28 cellular contexts compared by ENCODE assay signal in the genomic region with DNA sequence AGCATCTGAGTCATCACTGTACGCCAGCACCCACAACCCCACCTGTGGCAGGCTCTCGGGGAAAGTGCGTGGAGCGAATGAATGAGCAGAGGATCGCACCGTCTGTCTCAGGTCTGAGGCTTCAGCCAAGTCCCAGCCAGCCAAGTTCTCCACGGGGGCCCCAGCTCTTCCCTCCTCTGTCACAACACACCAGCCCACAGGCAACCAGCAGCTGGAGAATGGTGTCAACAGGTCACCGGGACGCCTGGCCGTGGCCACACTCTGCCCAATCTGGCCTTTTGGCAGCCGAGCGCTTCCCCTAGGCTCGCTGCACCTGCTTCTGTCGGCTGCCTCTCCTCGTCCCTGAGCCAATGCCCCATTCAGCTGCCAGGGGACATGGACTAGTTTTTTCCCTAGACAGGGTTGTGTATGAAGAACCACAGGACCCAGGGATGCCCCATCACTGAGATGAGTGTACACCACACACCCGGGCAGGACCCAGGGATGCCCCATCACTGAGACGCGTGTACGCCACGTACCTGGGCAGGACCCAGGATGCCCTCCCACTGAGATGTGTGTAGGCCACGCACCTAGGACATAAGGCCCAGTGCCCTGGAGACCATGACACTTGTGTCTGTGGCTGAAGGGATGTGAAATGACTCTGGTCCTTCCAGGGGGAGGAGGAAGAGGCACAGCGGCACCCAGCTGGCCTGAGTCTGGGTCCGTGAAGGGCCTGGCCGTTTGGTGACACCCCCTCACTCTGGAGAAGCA. TPM values are rescaled to one million over a fixed set of nuclear protein-coding genes. Genes with fewer than 3 reads are reported as not detected.
DNase-seq lines count a peak whose midpoint lies in the region; ATAC-seq and TF ChIP-seq lines count a peak whose summit lies in the region.
"Had no signal": no experiment of that assay in that cellular context is flagged by ENCODE, and none has a peak within 500 bp of the region (broad histone marks: within the 10 kb centered on the region; RNA-seq: fewer than 3 reads in every experiment).

No MANE protein-coding gene starts in this region.

- CTCF ChIA-PET in Panc1 (lab: Charles Lee), result no interaction called here

- no peaks in the 10 kb centered on the region for H3K36me3 ChIP-seq in Panc1 (ENCODE audit: control insufficient read depth, insufficient read depth, low read length)
- no peaks in the 10 kb centered on the region for H3K36me3 ChIP-seq in adrenal gland (replicated peaks in 1 of 2)
- H3K36me3 ChIP-seq: ascending aorta, cardiac muscle cell, SJSA1 had no signal

- intact Hi-C loops in Panc1 (cut with micrococcal nuclease; ENCODE audit: unreplicated experiment), result no loop called here
- intact Hi-C loops in adrenal gland (cut with DNase I), result no loop called here

- no peak overlapping the region for H3K4me3 Mint-ChIP-seq in nephron progenitor cell
- H3K4me3 Mint-ChIP-seq: activated CD4-positive, alpha-beta T cell treated with anti-CD3 and anti-CD28 coated beads, Interleukin-2, amount 10 ng/mL, durations not matched to agents 7 days and 5 days; activated naive CD8-positive, alpha-beta T cell treated with anti-CD3 and anti-CD28 coated beads, Interleukin-2, amount 10 ng/mL, durations not matched to agents 7 days and 5 days; immature natural killer cell had no signal

- TF ChIP-seq CTCF in Panc1 (IDR thresholded peaks at IDR 0.05) (no peak), nephron progenitor cell (IDR thresholded peaks at IDR 0.05) (no peak), adrenal gland (IDR thresholded peaks at IDR 0.05) (no peak)

- H3K27me3 ChIP-seq in Panc1 (ENCODE audit: control insufficient read depth, insufficient read depth, low read length) (no peaks in the 10 kb centered on the region), adrenal gland (no peaks in the 10 kb centered on the region)
- H3K27me3 ChIP-seq: ascending aorta, cardiac muscle cell, SJSA1 had no signal

- ATAC-seq in Panc1, result peak; percentile 28; the same call in 1 of the 2 replicates
- ATAC-seq: left lobe of liver, sciatic nerve had no signal

- TF ChIP-seq POLR2A in adrenal gland (IDR thresholded peaks at IDR 0.05), result no peak

- H3K9me3 Mint-ChIP-seq in nephron progenitor cell, result peaks cover 4% of the 10 kb centered on the region
- H3K9me3 Mint-ChIP-seq: activated CD4-positive, alpha-beta T cell treated with anti-CD3 and anti-CD28 coated beads, Interleukin-2, amount 10 ng/mL, durations not matched to agents 7 days and 5 days; activated naive CD8-positive, alpha-beta T cell treated with anti-CD3 and anti-CD28 coated beads, Interleukin-2, amount 10 ng/mL, durations not matched to agents 7 days and 5 days had no signal

- no peak overlapping the region for H3K4me3 ChIP-seq in Panc1 (ENCODE audit: low read depth in 2 of 2, low read length in 2 of 2)
- H3K4me3 ChIP-seq in adrenal gland, result no peak overlapping the region
- H3K4me3 ChIP-seq: ascending aorta, cardiac muscle cell, SJSA1 had no signal

- peaks cover 28% of the 10 kb centered on the region for H3K36me3 Mint-ChIP-seq in nephron progenitor cell (ENCODE audit: low read depth)
- H3K36me3 Mint-ChIP-seq: activated naive CD8-positive, alpha-beta T cell treated with anti-CD3 and anti-CD28 coated beads, Interleukin-2, amount 10 ng/mL, durations not matched to agents 7 days and 5 days had no signal

- POLR2A ChIA-PET in Panc1 (lab: Charles Lee), result no interaction called here

- 75 to 87% (median 84%) methylated on average over 14 to 24 of the region's 24 CpGs for WGBS in adrenal gland, 4 donors

- H3K9me3 ChIP-seq in Panc1 (ENCODE audit: control insufficient read depth, insufficient read depth, low read depth, low read length), result no peaks in the 10 kb centered on the region
- no peaks in the 10 kb centered on the region for H3K9me3 ChIP-seq in adrenal gland (replicated peaks in 1 of 3)
- H3K9me3 ChIP-seq: ascending aorta, Caco-2, SJSA1 had no signal

- in situ Hi-C loops in Panc1 (cut with HindIII; ENCODE audit: low pct_unique_long_range_greater_than_20kb, low sequenced_read_pairs), result no loop called here

- H3K27ac ChIP-seq in Panc1 (ENCODE audit: low read length) (no peak overlapping the region), adrenal gland (no peak overlapping the region)
- H3K27ac ChIP-seq: 22Rv1, cardiac muscle cell, HL-60, SJSA1 had no signal

- H3K27ac Mint-ChIP-seq in nephron progenitor cell, result peak overlapping the region; percentile 54
- H3K27ac Mint-ChIP-seq: activated CD4-positive, alpha-beta T cell treated with anti-CD3 and anti-CD28 coated beads, Interleukin-2, amount 10 ng/mL, durations not matched to agents 7 days and 5 days; activated naive CD8-positive, alpha-beta T cell treated with anti-CD3 and anti-CD28 coated beads, Interleukin-2, amount 10 ng/mL, durations not matched to agents 7 days and 5 days had no signal

- H3K4me1 Mint-ChIP-seq in nephron progenitor cell, result peaks cover 39% of the 10 kb centered on the region

- H3K4me1 ChIP-seq in Panc1 (ENCODE audit: control insufficient read depth, insufficient read depth, low read length) (peaks cover 14% of the 10 kb centered on the region), adrenal gland (replicated peaks in 1 of 2) (peaks cover 11 to 16% of the 10 kb centered on the region in 2 donors)

- DNase-seq in DMS 273 (lab: John Stamatoyannopoulos, UW; ENCODE audit: unreplicated experiment) (peak; percentile 62), DMS 273 treated with DMSO at 0.1 percent for 48 hours (lab: John Stamatoyannopoulos, UW) (no peak), COLO668 (lab: John Stamatoyannopoulos, UW; ENCODE audit: unreplicated experiment) (peak; percentile 51), Panc1 (ENCODE audit: low read depth, low spot score) (no peak), nephron progenitor cell (no peak), adrenal gland (no peak), NCI-H1436 (lab: John Stamatoyannopoulos, UW) (no peak)
- DNase-seq in activated T-cell treated with anti-CD3 and anti-CD28 coated beads, Interleukin-2, amount 50 U/mL, for 48 hours, result no peak
- DNase-seq: activated CD4-positive, alpha-beta T cell treated with anti-CD3 and anti-CD28 coated beads, Interleukin-2, amount 10 ng/mL, durations not matched to agents 7 days and 5 days; activated effector memory CD4-positive, alpha-beta T cell treated with anti-CD3 and anti-CD28 coated beads, Interleukin-2, amount 50 U/mL, for 16 hours; activated naive CD8-positive, alpha-beta T cell treated with anti-CD3 and anti-CD28 coated beads, Interleukin-2, amount 10 ng/mL, durations not matched to agents 7 days and 5 days; Caco-2; DMS79; erythroblast; GF-D8; HCEC 1CT; immature natural killer cell; NCI-H1930; NCI-H226; stimulated activated CD4-positive, alpha-beta T cell treated with anti-CD3 and anti-CD28 coated beads, Interleukin-15, amount 100 ng/mL, for 24 hours; stimulated activated CD4-positive, alpha-beta T cell treated with anti-CD3 and anti-CD28 coated beads, Interleukin-4, amount 100 ng/mL, for 4 hours had no signal

- H3K27me3 Mint-ChIP-seq in nephron progenitor cell (ENCODE audit: low read depth, poor library complexity), result no peaks in the 10 kb centered on the region
- H3K27me3 Mint-ChIP-seq: activated naive CD8-positive, alpha-beta T cell treated with anti-CD3 and anti-CD28 coated beads, Interleukin-2, amount 10 ng/mL, durations not matched to agents 7 days and 5 days had no signal

- no TSS peak for BruUV-seq in Panc1 (replicated peaks; lab: Mats Ljungman, UMichigan)

RNA-seq across cellular contexts. Expression of a gene that starts 52.8 kb away (rescaled TPM):
- total RNA-seq in Panc1 (2021; ENCODE audit: unreplicated experiment), result 172 TPM
- 199 TPM for polyA plus RNA-seq in Panc1 (2012; ENCODE audit: insufficient read length)
- total RNA-seq in adrenal gland, result 100 to 1,000 TPM in 6 of 8 donors, 10 to 100 TPM in 2; 84.7 to 131 (median 113) TPM
- 100 to 1,000 TPM in 1 of 3 donors, 10 to 100 TPM in 2; 46.2 to 152 (median 51.9) TPM for polyA plus RNA-seq in adrenal gland

Comparison
In these comparisons a context has a peak if more than half of its experiments do, and no peak if none do; other contexts are left out.
1. DNase-seq: peak in DMS 273 (single experiment) and COLO668 (single experiment); none in DMS 273 treated with DMSO at 0.1 percent for 48 hours (single experiment), Panc1 (single experiment), nephron progenitor cell (single experiment), activated T-cell treated with anti-CD3 and anti-CD28 coated beads, Interleukin-2, amount 50 U/mL, for 48 hours (0 of 2), adrenal gland (0 of 7) and NCI-H1436 (single experiment).